Comparison of ENCODE assay signal across 1 cellular context in genomic region chr1:154265586-154265985, GRCh38.
TF ChIP-seq lines count a peak whose summit lies in the region.

No MANE protein-coding gene starts in this region.

TF ChIP-seq in SK-N-SH, 30 proteins besides CTCF, POLR2A, EP300 and RAD21 (continued from another document):
- TF ChIP-seq, protein P1, sequence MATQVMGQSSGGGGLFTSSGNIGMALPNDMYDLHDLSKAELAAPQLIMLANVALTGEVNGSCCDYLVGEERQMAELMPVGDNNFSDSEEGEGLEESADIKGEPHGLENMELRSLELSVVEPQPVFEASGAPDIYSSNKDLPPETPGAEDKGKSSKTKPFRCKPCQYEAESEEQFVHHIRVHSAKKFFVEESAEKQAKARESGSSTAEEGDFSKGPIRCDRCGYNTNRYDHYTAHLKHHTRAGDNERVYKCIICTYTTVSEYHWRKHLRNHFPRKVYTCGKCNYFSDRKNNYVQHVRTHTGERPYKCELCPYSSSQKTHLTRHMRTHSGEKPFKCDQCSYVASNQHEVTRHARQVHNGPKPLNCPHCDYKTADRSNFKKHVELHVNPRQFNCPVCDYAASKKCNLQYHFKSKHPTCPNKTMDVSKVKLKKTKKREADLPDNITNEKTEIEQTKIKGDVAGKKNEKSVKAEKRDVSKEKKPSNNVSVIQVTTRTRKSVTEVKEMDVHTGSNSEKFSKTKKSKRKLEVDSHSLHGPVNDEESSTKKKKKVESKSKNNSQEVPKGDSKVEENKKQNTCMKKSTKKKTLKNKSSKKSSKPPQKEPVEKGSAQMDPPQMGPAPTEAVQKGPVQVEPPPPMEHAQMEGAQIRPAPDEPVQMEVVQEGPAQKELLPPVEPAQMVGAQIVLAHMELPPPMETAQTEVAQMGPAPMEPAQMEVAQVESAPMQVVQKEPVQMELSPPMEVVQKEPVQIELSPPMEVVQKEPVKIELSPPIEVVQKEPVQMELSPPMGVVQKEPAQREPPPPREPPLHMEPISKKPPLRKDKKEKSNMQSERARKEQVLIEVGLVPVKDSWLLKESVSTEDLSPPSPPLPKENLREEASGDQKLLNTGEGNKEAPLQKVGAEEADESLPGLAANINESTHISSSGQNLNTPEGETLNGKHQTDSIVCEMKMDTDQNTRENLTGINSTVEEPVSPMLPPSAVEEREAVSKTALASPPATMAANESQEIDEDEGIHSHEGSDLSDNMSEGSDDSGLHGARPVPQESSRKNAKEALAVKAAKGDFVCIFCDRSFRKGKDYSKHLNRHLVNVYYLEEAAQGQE (IDR thresholded peaks at IDR 0.05; ENCODE audit: low read depth, low read length), result no peak
- TF ChIP-seq SMC3 (IDR thresholded peaks at IDR 0.05; ENCODE audit: low read depth, low read length) (no peak), TCF12 (IDR thresholded peaks at IDR 0.05) (no peak), RXRA (IDR thresholded peaks at IDR 0.05; ENCODE audit: borderline replicate concordance, low read depth) (no peak), NRF1 (IDR thresholded peaks at IDR 0.05; ENCODE audit: low read depth, low read length) (no peak), SIN3A (IDR thresholded peaks at IDR 0.05; ENCODE audit: borderline replicate concordance, low read depth, low read length) (no peak), JUND (IDR thresholded peaks at IDR 0.05) (no peak), RFX5 (IDR thresholded peaks at IDR 0.05; ENCODE audit: low read length) (no peak), GABPA (IDR thresholded peaks at IDR 0.05; ENCODE audit: low read depth) (no peak), CHD2 (IDR thresholded peaks at IDR 0.05; ENCODE audit: low read length, partially characterized antibody) (no peak), MXI1 (IDR thresholded peaks at IDR 0.05; ENCODE audit: low read depth, low read length) (no peak), ELF1 (IDR thresholded peaks at IDR 0.05) (no peak), NFIC (IDR thresholded peaks at IDR 0.05; ENCODE audit: borderline replicate concordance) (no peak), FOSL2 (IDR thresholded peaks at IDR 0.05; ENCODE audit: borderline replicate concordance, low read depth) (no peak), POLR2AphosphoS5 (IDR thresholded peaks at IDR 0.05; ENCODE audit: low read depth, low read length) (no peak)
- TF ChIP-seq, protein P2, sequence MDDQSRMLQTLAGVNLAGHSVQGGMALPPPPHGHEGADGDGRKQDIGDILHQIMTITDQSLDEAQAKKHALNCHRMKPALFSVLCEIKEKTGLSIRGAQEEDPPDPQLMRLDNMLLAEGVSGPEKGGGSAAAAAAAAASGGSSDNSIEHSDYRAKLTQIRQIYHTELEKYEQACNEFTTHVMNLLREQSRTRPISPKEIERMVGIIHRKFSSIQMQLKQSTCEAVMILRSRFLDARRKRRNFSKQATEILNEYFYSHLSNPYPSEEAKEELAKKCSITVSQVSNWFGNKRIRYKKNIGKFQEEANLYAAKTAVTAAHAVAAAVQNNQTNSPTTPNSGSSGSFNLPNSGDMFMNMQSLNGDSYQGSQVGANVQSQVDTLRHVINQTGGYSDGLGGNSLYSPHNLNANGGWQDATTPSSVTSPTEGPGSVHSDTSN (IDR thresholded peaks at IDR 0.05), result no peak
- TF ChIP-seq, protein P3, sequence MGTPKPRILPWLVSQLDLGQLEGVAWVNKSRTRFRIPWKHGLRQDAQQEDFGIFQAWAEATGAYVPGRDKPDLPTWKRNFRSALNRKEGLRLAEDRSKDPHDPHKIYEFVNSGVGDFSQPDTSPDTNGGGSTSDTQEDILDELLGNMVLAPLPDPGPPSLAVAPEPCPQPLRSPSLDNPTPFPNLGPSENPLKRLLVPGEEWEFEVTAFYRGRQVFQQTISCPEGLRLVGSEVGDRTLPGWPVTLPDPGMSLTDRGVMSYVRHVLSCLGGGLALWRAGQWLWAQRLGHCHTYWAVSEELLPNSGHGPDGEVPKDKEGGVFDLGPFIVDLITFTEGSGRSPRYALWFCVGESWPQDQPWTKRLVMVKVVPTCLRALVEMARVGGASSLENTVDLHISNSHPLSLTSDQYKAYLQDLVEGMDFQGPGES (IDR thresholded peaks at IDR 0.05; ENCODE audit: low read depth, low read length), result no peak
- TF ChIP-seq, protein P4, sequence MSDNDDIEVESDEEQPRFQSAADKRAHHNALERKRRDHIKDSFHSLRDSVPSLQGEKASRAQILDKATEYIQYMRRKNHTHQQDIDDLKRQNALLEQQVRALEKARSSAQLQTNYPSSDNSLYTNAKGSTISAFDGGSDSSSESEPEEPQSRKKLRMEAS (IDR thresholded peaks at IDR 0.05; ENCODE audit: low read depth), result no peak
- TF ChIP-seq, protein P5, sequence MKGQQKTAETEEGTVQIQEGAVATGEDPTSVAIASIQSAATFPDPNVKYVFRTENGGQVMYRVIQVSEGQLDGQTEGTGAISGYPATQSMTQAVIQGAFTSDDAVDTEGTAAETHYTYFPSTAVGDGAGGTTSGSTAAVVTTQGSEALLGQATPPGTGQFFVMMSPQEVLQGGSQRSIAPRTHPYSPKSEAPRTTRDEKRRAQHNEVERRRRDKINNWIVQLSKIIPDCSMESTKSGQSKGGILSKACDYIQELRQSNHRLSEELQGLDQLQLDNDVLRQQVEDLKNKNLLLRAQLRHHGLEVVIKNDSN (IDR thresholded peaks at IDR 0.05; ENCODE audit: borderline replicate concordance, low read depth), result no peak
